ENCODE assay signal across 19 cellular contexts in the genomic region with DNA sequence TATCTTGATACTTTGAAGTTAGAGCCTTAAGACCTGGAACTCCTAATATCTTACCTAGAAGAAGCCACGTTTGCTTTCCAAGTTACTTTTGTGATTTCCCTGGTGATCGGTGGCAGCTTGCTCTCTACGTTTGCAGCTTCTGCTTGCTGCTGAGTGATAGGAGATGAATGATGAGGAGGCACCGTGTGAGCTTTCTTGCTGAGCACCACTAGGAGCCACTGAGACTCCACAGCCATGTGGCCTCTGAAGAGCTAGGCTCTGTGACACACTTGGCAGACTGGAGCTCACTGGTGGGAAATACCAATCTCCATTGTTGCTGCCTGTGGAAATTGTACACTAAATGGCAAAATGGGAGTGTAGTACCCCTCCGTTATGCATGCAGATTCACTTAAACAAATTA.
DNase-seq lines count a peak whose midpoint lies in the region; ATAC-seq, FAIRE-seq and TF ChIP-seq lines count a peak whose summit lies in the region.
"Had no signal": no experiment of that assay in that cellular context is flagged by ENCODE, and none has a peak within 500 bp of the region (broad histone marks: within the 10 kb centered on the region; RNA-seq: fewer than 3 reads in every experiment).

No MANE protein-coding gene starts in this region.

- H3K36me3 Mint-ChIP-seq in natural killer cell = no peaks in the 10 kb centered on the region
- H3K36me3 Mint-ChIP-seq: CD8-positive, alpha-beta T cell had no signal

- no peaks in the 10 kb centered on the region for H3K9me3 Mint-ChIP-seq in natural killer cell
- H3K9me3 Mint-ChIP-seq: CD8-positive, alpha-beta T cell had no signal

- no peak overlapping the region for H3K4me3 Mint-ChIP-seq in natural killer cell
- H3K4me3 Mint-ChIP-seq: CD8-positive, alpha-beta T cell had no signal

- H3K9me3 ChIP-seq in HepG2 (ENCODE audit: low read length) (no peaks in the 10 kb centered on the region), right lobe of liver (no peaks in the 10 kb centered on the region), OCI-LY3 (ENCODE audit: insufficient read depth, low read length) (no peaks in the 10 kb centered on the region)
- H3K9me3 ChIP-seq: Peyer's patch had no signal

- H3K4me3 ChIP-seq in HepG2 (replicated peaks in 1 of 3; ENCODE audit: insufficient read depth in 1 of 3, low read depth in 2 of 3, low read length in 3 of 3) (no peak overlapping the region), right lobe of liver (no peak overlapping the region), OCI-LY3 (ENCODE audit: low read length) (no peak overlapping the region)
- H3K4me3 ChIP-seq: Peyer's patch had no signal

- H3K9ac ChIP-seq in HepG2 (ENCODE audit: insufficient read depth, low read depth, low read length) = no peak overlapping the region
- no peak overlapping the region for H3K9ac ChIP-seq in OCI-LY3 (ENCODE audit: low read length)

- H3K27me3 ChIP-seq in HepG2 (ENCODE audit: control insufficient read depth in 1 of 2, insufficient read depth in 2 of 2, low read length in 2 of 2) (no peaks in the 10 kb centered on the region), right lobe of liver (no peaks in the 10 kb centered on the region), OCI-LY3 (ENCODE audit: low read depth, low read length) (no peaks in the 10 kb centered on the region)
- H3K27me3 ChIP-seq: Peyer's patch had no signal

- 93% methylated on average over 5 of the region's 5 CpGs for WGBS in HepG2 (ENCODE audit: low lambda C conversion rate)
- WGBS in right lobe of liver (ENCODE audit: insufficient coverage, low coverage, low lambda C conversion rate, missing lambda C conversion rate) = 72% methylated on average over 5 of the region's 5 CpGs

- H4K20me1 ChIP-seq in HepG2 (ENCODE audit: insufficient read depth, low read length) = no peaks in the 10 kb centered on the region
- no peaks in the 10 kb centered on the region for H4K20me1 ChIP-seq in OCI-LY3 (ENCODE audit: insufficient read depth, low read length)

- H3K4me2 ChIP-seq in HepG2 (ENCODE audit: low read depth, low read length) = no peak overlapping the region
- H3K4me2 ChIP-seq in OCI-LY3 (ENCODE audit: low read length) = no peak overlapping the region

- in situ Hi-C loops in HepG2 (cut with HindIII; ENCODE audit: extremely low pct_ligation_motif_present, low pct_unique_long_range_greater_than_20kb) = no loop called here

- peak overlapping the region; percentile 79 for H3K27ac ChIP-seq in HepG2 (ENCODE audit: extremely low read length, insufficient read depth, low read length)
- no peak overlapping the region for H3K27ac ChIP-seq in right lobe of liver
- H3K27ac ChIP-seq in OCI-LY3 (ENCODE audit: low read length) = no peak overlapping the region
- H3K27ac ChIP-seq: Peyer's patch had no signal

- intact Hi-C loops in HepG2 (cut with micrococcal nuclease; ENCODE audit: unreplicated experiment) = loop anchor here (2.0 to 10.0 kb wide), 2 partner anchors 147 to 159 kb away; partner anchors contain the start of gene IBTK
- intact Hi-C loops in right lobe of liver (cut with DNase I) = no loop called here
- intact Hi-C loops in natural killer cell (cut with micrococcal nuclease) = no loop called here

- DNase-seq in HepG2 (ENCODE audit: low spot score) = no peak
- DNase-seq in right lobe of liver = no peak
- peak; percentile 10 for DNase-seq in globus pallidus (ENCODE audit: low spot score)
- DNase-seq in natural killer cell = no peak
- no peak for DNase-seq in NCI-H1048 (lab: John Stamatoyannopoulos, UW)
- DNase-seq in RKO (ENCODE audit: low spot score) = no peak
- DNase-seq: CD8-positive, alpha-beta T cell; H7; IMR-90; MV-4-11; NCI-H1436; NCI-H2081; NCI-H2227 treated with DMSO at 0.1 percent for 48 hours; NCI-H526; Peyer's patch; SW 1271 had no signal

- H2AFZ ChIP-seq in HepG2 (ENCODE audit: low read length) = no peak overlapping the region
- peak overlapping the region; percentile 54; the same call in 1 of the 2 replicates for H2AFZ ChIP-seq in OCI-LY3 (ENCODE audit: low read depth, low read length)

- no TSS peak for BruUV-seq in HepG2 (replicated peaks; lab: Mats Ljungman, UMichigan)

- CTCF ChIA-PET in HepG2 (lab: Yijun Ruan, JAX; ENCODE audit: low intra/inter-chr PET ratio, low total read pairs) = no interaction called here

- H3K4me1 Mint-ChIP-seq in natural killer cell = no peaks in the 10 kb centered on the region

- TF ChIP-seq POLR2A in HepG2 (IDR thresholded peaks at IDR 0.05; ENCODE audit: insufficient read depth in 1 of 2, low read depth in 2 of 2, low read length in 2 of 2) = no peak
- TF ChIP-seq POLR2A in right lobe of liver (IDR thresholded peaks at IDR 0.05) = no peak

- H3K4me1 ChIP-seq in HepG2 (ENCODE audit: insufficient read depth, low read length) (peaks cover 78% of the 10 kb centered on the region), right lobe of liver (no peaks in the 10 kb centered on the region), OCI-LY3 (ENCODE audit: low read length) (peaks cover 18% of the 10 kb centered on the region)
- H3K4me1 ChIP-seq: Peyer's patch had no signal

- POLR2A ChIA-PET in HepG2 (lab: Yijun Ruan, JAX) = interaction anchor here (2.1 to 2.5 kb wide), 2 partner anchors 9 to 58 kb away, joined by 6 to 17 read pairs; no protein-coding TSS in a partner anchor

- no peak for TF ChIP-seq RAD21 in HepG2 (CRISPR knock-in tag; IDR thresholded peaks at IDR 0.05)

- no peaks in the 10 kb centered on the region for H3K27me3 Mint-ChIP-seq in natural killer cell (ENCODE audit: low read depth in 2 of 2)

- TF ChIP-seq EP300 in HepG2 (IDR thresholded peaks at IDR 0.05; ENCODE audit: low read depth in 2 of 2, low read length in 2 of 2) (no peak), HepG2 (CRISPR knock-in tag; IDR thresholded peaks at IDR 0.05; ENCODE audit: borderline replicate concordance) (no peak)

- no peak for FAIRE-seq in HepG2 (lab: Jason Lieb, UNC)
- FAIRE-seq: D721Med had no signal

- H3K27ac Mint-ChIP-seq in natural killer cell = no peak overlapping the region
- H3K27ac Mint-ChIP-seq: CD8-positive, alpha-beta T cell had no signal

- peak; percentile 39 for TF ChIP-seq CTCF in HepG2 (CRISPR knock-in tag; IDR thresholded peaks at IDR 0.05)
- TF ChIP-seq CTCF in right lobe of liver (IDR thresholded peaks at IDR 0.05) = no peak
- peak; percentile 17; the same call in 1 of the 2 replicates for TF ChIP-seq CTCF in OCI-LY3 (IDR thresholded peaks at IDR 0.05; ENCODE audit: low read depth, low read length)
- TF ChIP-seq CTCF in natural killer cell (IDR thresholded peaks at IDR 0.05) = no peak

- ATAC-seq in HepG2 (peak; percentile 28; the same call in 1 of the 3 replicates), right lobe of liver (no peak), natural killer cell (no peak), GM18511 (IDR thresholded peaks at IDR 0.05; ENCODE audit: unreplicated experiment) (no peak)
- ATAC-seq: CD8-positive, alpha-beta T cell had no signal

- peaks cover 2% of the 10 kb centered on the region for H3K79me2 ChIP-seq in HepG2 (ENCODE audit: insufficient read depth, low read length)
- H3K79me2 ChIP-seq in OCI-LY3 (ENCODE audit: low read length) = no peaks in the 10 kb centered on the region

- H3K36me3 ChIP-seq in HepG2 (replicated peaks in 1 of 2; ENCODE audit: control insufficient read depth in 1 of 2, insufficient read depth in 2 of 2, low read length in 2 of 2) (no peaks in the 10 kb centered on the region), right lobe of liver (no peaks in the 10 kb centered on the region), OCI-LY3 (replicated peaks; ENCODE audit: low read depth, low read length) (no peaks in the 10 kb centered on the region)
- H3K36me3 ChIP-seq: Peyer's patch had no signal

TF ChIP-seq in HepG2, 621 proteins besides CTCF, POLR2A, EP300 and RAD21:
- 0 out of 2 replicates have a peak, but pooled peaks have one; percentile 26 for TF ChIP-seq ZNF644 (CRISPR knock-in tag; IDR thresholded peaks at IDR 0.05; ENCODE audit: low read depth)
- TF ChIP-seq TCF7L2 (IDR thresholded peaks at IDR 0.05; ENCODE audit: low read depth, low read length) = no peak
- TF ChIP-seq ATF3 (CRISPR knock-in tag; IDR thresholded peaks at IDR 0.05) = no peak
- no peak for TF ChIP-seq ZNF598 (CRISPR knock-in tag; IDR thresholded peaks at IDR 0.05; ENCODE audit: borderline replicate concordance)
- no peak for TF ChIP-seq NFYB (CRISPR knock-in tag; IDR thresholded peaks at IDR 0.05)
- TF ChIP-seq ZBTB38 (CRISPR knock-in tag; IDR thresholded peaks at IDR 0.05) = peak; percentile 96
- peak; percentile 32 for TF ChIP-seq PRPF4 (IDR thresholded peaks at IDR 0.05; ENCODE audit: low read depth, low read length, poor library complexity, severe bottlenecking)
- TF ChIP-seq ELF1 (CRISPR knock-in tag; IDR thresholded peaks at IDR 0.05) = no peak
- peak; percentile 29; the same call in 1 of the 2 replicates for TF ChIP-seq STAG1 (CRISPR knock-in tag; IDR thresholded peaks at IDR 0.05)

Comparison
In these comparisons a context has a peak if more than half of its experiments do, and no peak if none do; other contexts are left out.
1. CTCF ChIP-seq: peak in HepG2 (single experiment) and OCI-LY3 (single experiment); none in right lobe of liver (0 of 4) and natural killer cell (single experiment).